In genomic region chr1:151653397-151653796, GRCh38 we compare ENCODE assay signal across 13 cellular contexts. TPM values are rescaled to one million over a fixed set of nuclear protein-coding genes. Genes with fewer than 3 reads are reported as not detected.
A peak's percentile ranks its signal among the peaks of the same experiment; 100 is the strongest.
DNase-seq lines count a peak whose midpoint lies in the region; ATAC-seq, FAIRE-seq and TF ChIP-seq lines count a peak whose summit lies in the region.
"Had no signal": no experiment of that assay in that cellular context is flagged by ENCODE, and none has a peak within 500 bp of the region (broad histone marks: within the 10 kb centered on the region; RNA-seq: fewer than 3 reads in every experiment).

No MANE protein-coding gene starts in this region.

- FAIRE-seq in astrocyte (lab: Jason Lieb, UNC), result no peak
- FAIRE-seq: HTR-8/SVneo had no signal

- no peak for DNase-seq in CD4-positive, CD25-positive, alpha-beta regulatory T cell
- DNase-seq in KBM-7, result peak; percentile 73
- peak; percentile 42 for DNase-seq in astrocyte (ENCODE audit: low read depth)
- DNase-seq in NCI-H748 (lab: John Stamatoyannopoulos, UW; ENCODE audit: unreplicated experiment), result no peak
- no peak for DNase-seq in stimulated activated CD4-positive, alpha-beta T cell treated with anti-CD3 and anti-CD28 coated beads, Interleukin-1b, Interleukin-23, amount 100 ng/mL, for 48 hours
- DNase-seq: midbrain; NCI-H146; NCI-H526 treated with DMSO at 0.1 percent for 48 hours; posterior cingulate gyrus; stimulated activated CD4-positive, alpha-beta T cell treated with anti-CD3 and anti-CD28 coated beads, Interleukin-4, amount 100 ng/mL, for 4 hours had no signal

- peaks cover 22% of the 10 kb centered on the region for H3K36me3 Mint-ChIP-seq in CD4-positive, CD25-positive, alpha-beta regulatory T cell
- H3K36me3 Mint-ChIP-seq in astrocyte (ENCODE audit: low read depth, unreplicated experiment), result peaks cover 15% of the 10 kb centered on the region

- peaks cover 6% of the 10 kb centered on the region for H3K79me2 ChIP-seq in astrocyte (ENCODE audit: insufficient read depth, low read length)

- H3K27me3 ChIP-seq in CD4-positive, CD25-positive, alpha-beta regulatory T cell (ENCODE audit: control insufficient read depth, insufficient read depth, low read length), result no peaks in the 10 kb centered on the region
- H3K27me3 ChIP-seq in astrocyte (ENCODE audit: insufficient read depth, low read length) (no peaks in the 10 kb centered on the region), neutrophil (no peaks in the 10 kb centered on the region)

- peaks cover 7% of the 10 kb centered on the region for H4K20me1 ChIP-seq in astrocyte (ENCODE audit: insufficient read depth, low read length)

- ATAC-seq in CD4-positive, CD25-positive, alpha-beta regulatory T cell (ENCODE audit: low read depth in 2 of 2), result no peak
- no peak for ATAC-seq in HG03378 (IDR thresholded peaks at IDR 0.05; ENCODE audit: unreplicated experiment)

- in situ Hi-C loops in KBM-7 (cut with MboI; ENCODE audit: low pct_unique_long_range_greater_than_20kb, low sequenced_read_pairs), result no loop called here

- H3K9me3 ChIP-seq in CD4-positive, CD25-positive, alpha-beta regulatory T cell (ENCODE audit: control insufficient read depth in 2 of 2, low read length in 2 of 2), result no peaks in the 10 kb centered on the region
- H3K9me3 ChIP-seq in astrocyte (ENCODE audit: insufficient read depth, low read depth, low read length) (no peaks in the 10 kb centered on the region), neutrophil (no peaks in the 10 kb centered on the region)

- H3K4me3 ChIP-seq in CD4-positive, CD25-positive, alpha-beta regulatory T cell (ENCODE audit: low read depth, low read length), result no peak overlapping the region
- H3K4me3 ChIP-seq in astrocyte (ENCODE audit: insufficient read depth, low read depth, low read length) (no peak overlapping the region), neutrophil (ENCODE audit: low read depth in 1 of 2, low read length in 1 of 2) (peak overlapping the region in 1 of 2 experiments; percentile 47)

- no peaks in the 10 kb centered on the region for H3K27me3 Mint-ChIP-seq in CD4-positive, CD25-positive, alpha-beta regulatory T cell
- no peaks in the 10 kb centered on the region for H3K27me3 Mint-ChIP-seq in astrocyte (ENCODE audit: low read depth, unreplicated experiment)

- no peak overlapping the region for H3K4me2 ChIP-seq in astrocyte (ENCODE audit: low read length)

- no peak overlapping the region for H2AFZ ChIP-seq in astrocyte (ENCODE audit: low read depth, low read length)

- peaks cover 8% of the 10 kb centered on the region for H3K4me1 ChIP-seq in CD4-positive, CD25-positive, alpha-beta regulatory T cell (ENCODE audit: control insufficient read depth, insufficient read depth, low read length, poor library complexity, severe bottlenecking)
- H3K4me1 ChIP-seq in astrocyte (ENCODE audit: insufficient read depth, low read length), result no peaks in the 10 kb centered on the region
- peaks cover 42 to 43% of the 10 kb centered on the region in 2 experiments for H3K4me1 ChIP-seq in neutrophil (ENCODE audit: control insufficient read depth in 1 of 2, insufficient read depth in 1 of 2, low read depth in 1 of 2, low read length in 1 of 2)

- H3K27ac ChIP-seq in CD4-positive, CD25-positive, alpha-beta regulatory T cell (ENCODE audit: insufficient read depth, low read length, poor library complexity, severe bottlenecking), result no peak overlapping the region
- H3K27ac ChIP-seq in astrocyte (ENCODE audit: low read depth, low read length) (no peak overlapping the region), neutrophil (peak overlapping the region; percentile 90)

- no peak for TF ChIP-seq CTCF in astrocyte (IDR thresholded peaks at IDR 0.05; ENCODE audit: insufficient read depth, low read depth, low read length)
- no peak for TF ChIP-seq CTCF in neutrophil (IDR thresholded peaks at IDR 0.05)

- H3K9me3 Mint-ChIP-seq in CD4-positive, CD25-positive, alpha-beta regulatory T cell, result peaks cover 0 to 1% (median 0%) of the 10 kb centered on the region in 7 donors
- no peaks in the 10 kb centered on the region for H3K9me3 Mint-ChIP-seq in astrocyte (ENCODE audit: unreplicated experiment)

- peaks cover 15 to 29% (median 17%) of the 10 kb centered on the region in 4 donors for H3K4me1 Mint-ChIP-seq in CD4-positive, CD25-positive, alpha-beta regulatory T cell
- peaks cover 9% of the 10 kb centered on the region for H3K4me1 Mint-ChIP-seq in astrocyte (ENCODE audit: low read depth, unreplicated experiment)

- peaks cover 7% of the 10 kb centered on the region for H3K36me3 ChIP-seq in CD4-positive, CD25-positive, alpha-beta regulatory T cell (ENCODE audit: control insufficient read depth, insufficient read depth, low read length)
- H3K36me3 ChIP-seq in astrocyte (ENCODE audit: insufficient read depth, low read length) (peaks cover 3% of the 10 kb centered on the region), neutrophil (peaks cover 15% of the 10 kb centered on the region)

- no peak overlapping the region for H3K9ac ChIP-seq in astrocyte (ENCODE audit: low read length)

- peak overlapping the region in 2 of 4 donors; percentile 2 to 41 for H3K4me3 Mint-ChIP-seq in CD4-positive, CD25-positive, alpha-beta regulatory T cell
- no peak overlapping the region for H3K4me3 Mint-ChIP-seq in astrocyte (ENCODE audit: unreplicated experiment)

- H3K27ac Mint-ChIP-seq in CD4-positive, CD25-positive, alpha-beta regulatory T cell, result peak overlapping the region in 2 of 3 donors; percentile 20 to 87
- H3K27ac Mint-ChIP-seq in astrocyte (ENCODE audit: unreplicated experiment), result peak overlapping the region; percentile 53

RNA-seq across cellular contexts. Expression of gene SNX27, which starts 41.5 kb away (rescaled TPM):
- 25.3 TPM for total RNA-seq in CD4-positive, CD25-positive, alpha-beta regulatory T cell
- polyA plus RNA-seq in CD4-positive, CD25-positive, alpha-beta regulatory T cell, result 10 to 100 TPM; 10.4 to 12.7 (median 11.5) TPM
- total RNA-seq in astrocyte, result 53.1 and 54.5 TPM in 2 replicates

Comparison
In these comparisons a context has a peak if more than half of its experiments do, and no peak if none do; other contexts are left out.
1. DNase-seq: peak in KBM-7 (single experiment) and astrocyte (single experiment); none in CD4-positive, CD25-positive, alpha-beta regulatory T cell (0 of 3), NCI-H748 (single experiment) and stimulated activated CD4-positive, alpha-beta T cell treated with anti-CD3 and anti-CD28 coated beads, Interleukin-1b, Interleukin-23, amount 100 ng/mL, for 48 hours (single experiment).